In genomic region chr3:183227586-183227985, GRCh38 we compare ENCODE assay signal across 21 cellular contexts. TPM values are rescaled to one million over a fixed set of nuclear protein-coding genes. Genes with fewer than 3 reads are reported as not detected.
A peak's percentile ranks its signal among the peaks of the same experiment; 100 is the strongest.
DNase-seq lines count a peak whose midpoint lies in the region; ATAC-seq, FAIRE-seq and TF ChIP-seq lines count a peak whose summit lies in the region.
"Had no signal": no experiment of that assay in that cellular context is flagged by ENCODE, and none has a peak within 500 bp of the region (broad histone marks: within the 10 kb centered on the region; RNA-seq: fewer than 3 reads in every experiment).

No MANE protein-coding gene starts in this region.

- peak; percentile 62 for ATAC-seq in activated CD4-positive, alpha-beta T cell treated with anti-CD3 and anti-CD28 coated beads for 36 hours
- peak; percentile 80 for ATAC-seq in activated naive CD8-positive, alpha-beta T cell treated with anti-CD3 and anti-CD28 coated beads, Interleukin-2, amount 50 U/mL, for 24 hours

- H3K27ac ChIP-seq in Peyer's patch (peak overlapping the region in 3 of 4 donors; percentile 7 to 63 (median 16)), small intestine (ENCODE audit: low read depth in 1 of 2, low read length in 1 of 2) (peak overlapping the region in 1 of 2 donors; percentile 77)

- H3K36me3 Mint-ChIP-seq in activated CD4-positive, alpha-beta T cell treated with anti-CD3 and anti-CD28 coated beads for 36 hours (ENCODE audit: low read depth), result no peaks in the 10 kb centered on the region
- H3K36me3 Mint-ChIP-seq in activated naive CD8-positive, alpha-beta T cell treated with anti-CD3 and anti-CD28 coated beads, Interleukin-2, amount 50 U/mL, for 24 hours (ENCODE audit: low read depth), result no peaks in the 10 kb centered on the region
- no peaks in the 10 kb centered on the region for H3K36me3 Mint-ChIP-seq in activated naive CD8-positive, alpha-beta T cell treated with anti-CD3 and anti-CD28 coated beads for 36 hours
- peaks cover 3% of the 10 kb centered on the region for H3K36me3 Mint-ChIP-seq in type B pancreatic cell

- H3K9me3 ChIP-seq in Peyer's patch (no peaks in the 10 kb centered on the region), small intestine (ENCODE audit: control insufficient read depth, low read depth) (no peaks in the 10 kb centered on the region)
- H3K9me3 ChIP-seq: Caco-2 had no signal

- no peak overlapping the region for H3K4me3 Mint-ChIP-seq in activated CD4-positive, alpha-beta T cell treated with anti-CD3 and anti-CD28 coated beads for 36 hours
- H3K4me3 Mint-ChIP-seq in activated naive CD8-positive, alpha-beta T cell treated with anti-CD3 and anti-CD28 coated beads, Interleukin-2, amount 50 U/mL, for 24 hours, result no peak overlapping the region
- H3K4me3 Mint-ChIP-seq in activated naive CD8-positive, alpha-beta T cell treated with anti-CD3 and anti-CD28 coated beads for 36 hours, result no peak overlapping the region
- H3K4me3 Mint-ChIP-seq in type B pancreatic cell, result no peak overlapping the region
- H3K4me3 Mint-ChIP-seq: B cell; CD4-positive, CD25-positive, alpha-beta regulatory T cell had no signal

- WGBS in small intestine, 3 donors, result 46 to 80% (median 72%) methylated on average over 4 of the region's 4 CpGs

- peak; percentile 56 for DNase-seq in activated CD4-positive, alpha-beta T cell treated with anti-CD3 and anti-CD28 coated beads for 36 hours
- DNase-seq in activated CD4-positive, alpha-beta T cell treated with anti-CD3 and anti-CD28 coated beads for 4 hours, result no peak
- DNase-seq in activated naive CD8-positive, alpha-beta T cell treated with anti-CD3 and anti-CD28 coated beads, Interleukin-2, amount 50 U/mL, for 24 hours, result peak; percentile 34
- DNase-seq in activated naive CD8-positive, alpha-beta T cell treated with anti-CD3 and anti-CD28 coated beads for 36 hours, result no peak
- DNase-seq in Peyer's patch (no peak), small intestine (peak; percentile 91), type B pancreatic cell (ENCODE audit: extremely low spot score, unreplicated experiment) (no peak), AG08396 (ENCODE audit: low spot score) (no peak)
- DNase-seq: 8988T; Caco-2; CD4-positive, CD25-positive, alpha-beta regulatory T cell; NCI-H1105 treated with DMSO at 0.1 percent for 48 hours; NCI-H1694; NCI-H2107; NCI-H2227 treated with DMSO at 0.1 percent for 48 hours; NCI-H524; NCI-H82; OCI-M1 had no signal

- H3K4me3 ChIP-seq in Peyer's patch, result no peak overlapping the region
- no peak overlapping the region for H3K4me3 ChIP-seq in small intestine (ENCODE audit: low read depth in 1 of 2, low read length in 2 of 2)

- H3K4me1 Mint-ChIP-seq in activated CD4-positive, alpha-beta T cell treated with anti-CD3 and anti-CD28 coated beads for 36 hours, result peaks cover 36% of the 10 kb centered on the region
- H3K4me1 Mint-ChIP-seq in activated naive CD8-positive, alpha-beta T cell treated with anti-CD3 and anti-CD28 coated beads, Interleukin-2, amount 50 U/mL, for 24 hours, result peaks cover 51% of the 10 kb centered on the region
- H3K4me1 Mint-ChIP-seq in activated naive CD8-positive, alpha-beta T cell treated with anti-CD3 and anti-CD28 coated beads for 36 hours, result peaks cover 29% of the 10 kb centered on the region
- no peaks in the 10 kb centered on the region for H3K4me1 Mint-ChIP-seq in type B pancreatic cell (ENCODE audit: unreplicated experiment)
- H3K4me1 Mint-ChIP-seq: B cell had no signal

- H3K27me3 ChIP-seq in Peyer's patch (no peaks in the 10 kb centered on the region), small intestine (ENCODE audit: control insufficient read depth in 2 of 2, insufficient read depth in 2 of 2, low read length in 2 of 2) (no peaks in the 10 kb centered on the region)

- no peaks in the 10 kb centered on the region for H3K9me3 Mint-ChIP-seq in activated CD4-positive, alpha-beta T cell treated with anti-CD3 and anti-CD28 coated beads for 36 hours (ENCODE audit: low read depth)
- peaks cover 4% of the 10 kb centered on the region for H3K9me3 Mint-ChIP-seq in activated naive CD8-positive, alpha-beta T cell treated with anti-CD3 and anti-CD28 coated beads, Interleukin-2, amount 50 U/mL, for 24 hours
- H3K9me3 Mint-ChIP-seq in activated naive CD8-positive, alpha-beta T cell treated with anti-CD3 and anti-CD28 coated beads for 36 hours, result peaks cover 1% of the 10 kb centered on the region
- no peaks in the 10 kb centered on the region for H3K9me3 Mint-ChIP-seq in type B pancreatic cell
- H3K9me3 Mint-ChIP-seq: CD4-positive, CD25-positive, alpha-beta regulatory T cell had no signal

- CTCF ChIA-PET in activated CD4-positive, alpha-beta T cell treated with anti-CD3 and anti-CD28 coated beads for 36 hours (lab: Charles Lee), result interaction anchor here (1.0 to 1.2 kb wide), 3 partner anchors 33 to 58 kb away, joined by 3 to 4 read pairs (median 3); no protein-coding TSS in a partner anchor

- H3K27ac Mint-ChIP-seq in activated CD4-positive, alpha-beta T cell treated with anti-CD3 and anti-CD28 coated beads for 36 hours, result no peak overlapping the region
- peak overlapping the region; percentile 87 for H3K27ac Mint-ChIP-seq in activated naive CD8-positive, alpha-beta T cell treated with anti-CD3 and anti-CD28 coated beads, Interleukin-2, amount 50 U/mL, for 24 hours
- H3K27ac Mint-ChIP-seq in activated naive CD8-positive, alpha-beta T cell treated with anti-CD3 and anti-CD28 coated beads for 36 hours, result no peak overlapping the region
- H3K27ac Mint-ChIP-seq in type B pancreatic cell, result no peak overlapping the region
- H3K27ac Mint-ChIP-seq: B cell; CD4-positive, CD25-positive, alpha-beta regulatory T cell had no signal

- intact Hi-C loops in activated CD4-positive, alpha-beta T cell treated with anti-CD3 and anti-CD28 coated beads for 36 hours (cut with DNase I, micrococcal nuclease), result loop anchor here (1.0 to 5.0 kb wide), 3 partner anchors 39 to 59 kb away; no protein-coding TSS in a partner anchor

- H3K4me1 ChIP-seq in Peyer's patch (peaks cover 0 to 9% (median 0%) of the 10 kb centered on the region in 4 donors), small intestine (ENCODE audit: control insufficient read depth in 2 of 2, insufficient read depth in 1 of 2, low read depth in 1 of 2, low read length in 1 of 2) (peaks cover 0 to 18% of the 10 kb centered on the region in 2 donors)

- POLR2A ChIA-PET in activated CD4-positive, alpha-beta T cell treated with anti-CD3 and anti-CD28 coated beads for 36 hours (lab: Charles Lee), result interaction anchor here (1.3 kb wide), 3 partner anchors 20 to 58 kb away, joined by 4 to 6 read pairs (median 5); partner anchors contain the start of gene B3GNT5

- no peaks in the 10 kb centered on the region for H3K27me3 Mint-ChIP-seq in activated CD4-positive, alpha-beta T cell treated with anti-CD3 and anti-CD28 coated beads for 36 hours
- H3K27me3 Mint-ChIP-seq in activated naive CD8-positive, alpha-beta T cell treated with anti-CD3 and anti-CD28 coated beads, Interleukin-2, amount 50 U/mL, for 24 hours, result no peaks in the 10 kb centered on the region
- H3K27me3 Mint-ChIP-seq in activated naive CD8-positive, alpha-beta T cell treated with anti-CD3 and anti-CD28 coated beads for 36 hours, result no peaks in the 10 kb centered on the region
- H3K27me3 Mint-ChIP-seq in type B pancreatic cell, result peaks cover 3% of the 10 kb centered on the region
- H3K27me3 Mint-ChIP-seq: CD4-positive, CD25-positive, alpha-beta regulatory T cell had no signal

- no peak for TF ChIP-seq CTCF in Peyer's patch (IDR thresholded peaks at IDR 0.05)
- TF ChIP-seq CTCF in type B pancreatic cell (conservative IDR thresholded peaks at IDR 0.05), result no peak

- no peak for TF ChIP-seq POLR2A in Peyer's patch (IDR thresholded peaks at IDR 0.05)

- no peak for FAIRE-seq in small intestine (lab: Jason Lieb, UNC)
- FAIRE-seq: G401.6, H1 had no signal

- H3K36me3 ChIP-seq in Peyer's patch (no peaks in the 10 kb centered on the region), small intestine (ENCODE audit: control insufficient read depth in 2 of 2, insufficient read depth in 2 of 2, low read length in 2 of 2) (no peaks in the 10 kb centered on the region)

RNA-seq across cellular contexts. Expression of gene B3GNT5, which starts 25.5 kb away (rescaled TPM):
- 10 to 100 TPM; 20.2 to 22.8 TPM for total RNA-seq in activated CD4-positive, alpha-beta T cell treated with anti-CD3 and anti-CD28 coated beads for 36 hours
- total RNA-seq in activated naive CD8-positive, alpha-beta T cell treated with anti-CD3 and anti-CD28 coated beads for 36 hours, result 10 to 100 TPM; 11.3 to 13.3 TPM
- total RNA-seq in Peyer's patch, result 10 to 100 TPM; 15.7 to 66.2 (median 42.2) TPM
- polyA plus RNA-seq in small intestine, result 10 to 100 TPM; 23.4 to 47.9 (median 42.7) TPM
- total RNA-seq in type B pancreatic cell (ENCODE audit: low replicate concordance), result 28.7 and 37.0 TPM in 2 replicates

Comparison
In these comparisons a context has a peak if more than half of its experiments do, and no peak if none do; other contexts are left out.
1. DNase-seq: peak in activated CD4-positive, alpha-beta T cell treated with anti-CD3 and anti-CD28 coated beads for 36 hours (single experiment), activated naive CD8-positive, alpha-beta T cell treated with anti-CD3 and anti-CD28 coated beads, Interleukin-2, amount 50 U/mL, for 24 hours (single experiment) and small intestine (single experiment); none in activated CD4-positive, alpha-beta T cell treated with anti-CD3 and anti-CD28 coated beads for 4 hours (0 of 2), activated naive CD8-positive, alpha-beta T cell treated with anti-CD3 and anti-CD28 coated beads for 36 hours (single experiment), Peyer's patch (0 of 3), type B pancreatic cell (single experiment) and AG08396 (single experiment).